25 cellular contexts compared by ENCODE assay signal in the genomic region with DNA sequence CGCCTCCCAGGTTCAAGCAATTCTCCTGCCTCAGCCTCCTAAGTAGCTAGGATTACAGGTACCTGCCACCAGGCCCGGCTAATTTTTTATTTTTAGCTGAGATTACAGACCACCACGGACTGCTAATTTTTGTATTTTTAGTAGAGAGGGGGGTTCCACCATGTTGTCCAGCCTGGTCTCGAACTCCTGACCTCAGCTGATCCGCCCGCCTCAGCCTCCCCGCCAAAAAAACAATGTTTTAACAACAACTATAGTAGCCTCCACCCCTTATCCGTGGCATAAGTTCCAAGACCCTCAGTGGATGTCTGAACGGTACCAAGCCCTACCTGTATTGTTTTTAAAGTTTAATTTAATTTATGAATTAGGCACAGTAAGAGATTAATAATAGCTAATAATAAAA. TPM values are rescaled to one million over a fixed set of nuclear protein-coding genes. Genes with fewer than 3 reads are reported as not detected.
DNase-seq lines count a peak whose midpoint lies in the region; ATAC-seq and TF ChIP-seq lines count a peak whose summit lies in the region.
"Had no signal": no experiment of that assay in that cellular context is flagged by ENCODE, and none has a peak within 500 bp of the region (broad histone marks: within the 10 kb centered on the region; RNA-seq: fewer than 3 reads in every experiment).

No MANE protein-coding gene starts in this region.

- no peak overlapping the region for H3K27ac Mint-ChIP-seq in activated naive CD4-positive, alpha-beta T cell treated with anti-CD3 and anti-CD28 coated beads, Interleukin-2, amount 10 ng/mL, durations not matched to agents 7 days and 5 days
- H3K27ac Mint-ChIP-seq: activated CD8-positive, alpha-beta T cell treated with anti-CD3 and anti-CD28 coated beads for 36 hours; activated naive CD4-positive, alpha-beta T cell treated with anti-CD3 and anti-CD28 coated beads, Interleukin-2, amount 50 U/mL, for 24 hours; activated T-cell treated with anti-CD3 and anti-CD28 coated beads, Interleukin-2, amount 50 U/mL, for 24 hours; T-cell had no signal

- H3K4me1 ChIP-seq in right atrium auricular region (peaks cover 0 to 32% of the 10 kb centered on the region in 2 donors), gastroesophageal sphincter (peaks cover 0 to 19% (median 3%) of the 10 kb centered on the region in 3 donors), smooth muscle cell (ENCODE audit: low read depth) (peaks cover 2% of the 10 kb centered on the region), aorta (ENCODE audit: control insufficient read depth in 1 of 2, insufficient read depth in 2 of 2, low read length in 2 of 2) (no peaks in the 10 kb centered on the region)
- H3K4me1 ChIP-seq: HAP-1 had no signal

- no peak for TF ChIP-seq POLR2A in gastroesophageal sphincter (IDR thresholded peaks at IDR 0.05)

- H3F3A ChIP-seq in smooth muscle cell (ENCODE audit: low read depth), result peaks cover 4% of the 10 kb centered on the region

- CTCF ChIA-PET in activated naive CD4-positive, alpha-beta T cell treated with anti-CD3 and anti-CD28 coated beads, Interleukin-2, amount 10 ng/mL, durations not matched to agents 7 days and 5 days (lab: Charles Lee), result no interaction called here

- H3K27me3 Mint-ChIP-seq in activated naive CD4-positive, alpha-beta T cell treated with anti-CD3 and anti-CD28 coated beads, Interleukin-2, amount 10 ng/mL, durations not matched to agents 7 days and 5 days, result peaks cover 6% of the 10 kb centered on the region
- H3K27me3 Mint-ChIP-seq: activated CD8-positive, alpha-beta T cell treated with anti-CD3 and anti-CD28 coated beads for 36 hours; activated naive CD4-positive, alpha-beta T cell treated with anti-CD3 and anti-CD28 coated beads, Interleukin-2, amount 50 U/mL, for 24 hours; activated T-cell treated with anti-CD3 and anti-CD28 coated beads, Interleukin-2, amount 50 U/mL, for 24 hours; stimulated activated naive CD8-positive, alpha-beta T cell treated with anti-CD3 and anti-CD28 coated beads, Interleukin-15, amount 100 ng/mL, for 72 hours; T-cell had no signal

- H3K4me3 Mint-ChIP-seq in activated naive CD4-positive, alpha-beta T cell treated with anti-CD3 and anti-CD28 coated beads, Interleukin-2, amount 10 ng/mL, durations not matched to agents 7 days and 5 days, result no peak overlapping the region
- H3K4me3 Mint-ChIP-seq: activated CD8-positive, alpha-beta T cell treated with anti-CD3 and anti-CD28 coated beads for 36 hours; activated naive CD4-positive, alpha-beta T cell treated with anti-CD3 and anti-CD28 coated beads, Interleukin-2, amount 50 U/mL, for 24 hours; activated T-cell treated with anti-CD3 and anti-CD28 coated beads, Interleukin-2, amount 50 U/mL, for 24 hours; brain; stimulated activated naive CD8-positive, alpha-beta T cell treated with anti-CD3 and anti-CD28 coated beads, Interleukin-15, amount 100 ng/mL, for 72 hours; T-cell had no signal

- H3K27ac ChIP-seq in right atrium auricular region, result peak overlapping the region; percentile 63 to 86
- peak overlapping the region in 3 of 4 donors; percentile 56 to 73 (median 69) for H3K27ac ChIP-seq in gastroesophageal sphincter
- H3K27ac ChIP-seq in smooth muscle cell (ENCODE audit: low read depth), result peak overlapping the region; percentile 57
- no peak overlapping the region for H3K27ac ChIP-seq in aorta (ENCODE audit: low read depth in 1 of 2, low read length in 2 of 2)
- H3K27ac ChIP-seq: A549, epithelial cell of prostate had no signal

- peaks cover 21% of the 10 kb centered on the region for H3K36me3 Mint-ChIP-seq in activated naive CD4-positive, alpha-beta T cell treated with anti-CD3 and anti-CD28 coated beads, Interleukin-2, amount 10 ng/mL, durations not matched to agents 7 days and 5 days

- H3K9ac ChIP-seq in smooth muscle cell (ENCODE audit: low read depth), result no peak overlapping the region

- no peaks in the 10 kb centered on the region for H3K27me3 ChIP-seq in right atrium auricular region
- H3K27me3 ChIP-seq in gastroesophageal sphincter, result no peaks in the 10 kb centered on the region
- H3K27me3 ChIP-seq in smooth muscle cell (ENCODE audit: low read depth), result no peaks in the 10 kb centered on the region
- no peaks in the 10 kb centered on the region for H3K27me3 ChIP-seq in aorta (ENCODE audit: control insufficient read depth in 1 of 2, insufficient read depth in 2 of 2, low read length in 1 of 2)

- peaks cover 34% of the 10 kb centered on the region for H3K36me3 ChIP-seq in right atrium auricular region
- peaks cover 0 to 40% of the 10 kb centered on the region in 2 donors for H3K36me3 ChIP-seq in gastroesophageal sphincter
- peaks cover 6% of the 10 kb centered on the region for H3K36me3 ChIP-seq in smooth muscle cell (ENCODE audit: low read depth)
- H3K36me3 ChIP-seq in aorta (ENCODE audit: control insufficient read depth in 1 of 2, insufficient read depth in 2 of 2, low read length in 1 of 2), result peaks cover 0 to 5% of the 10 kb centered on the region in 2 donors

- H3K79me2 ChIP-seq in smooth muscle cell (ENCODE audit: low read depth), result peaks cover 58% of the 10 kb centered on the region

- H3K9me3 Mint-ChIP-seq in activated naive CD4-positive, alpha-beta T cell treated with anti-CD3 and anti-CD28 coated beads, Interleukin-2, amount 10 ng/mL, durations not matched to agents 7 days and 5 days, result no peaks in the 10 kb centered on the region
- H3K9me3 Mint-ChIP-seq: activated CD8-positive, alpha-beta T cell treated with anti-CD3 and anti-CD28 coated beads for 36 hours; activated naive CD4-positive, alpha-beta T cell treated with anti-CD3 and anti-CD28 coated beads, Interleukin-2, amount 50 U/mL, for 24 hours; activated T-cell treated with anti-CD3 and anti-CD28 coated beads, Interleukin-2, amount 50 U/mL, for 24 hours; stimulated activated naive CD8-positive, alpha-beta T cell treated with anti-CD3 and anti-CD28 coated beads, Interleukin-15, amount 100 ng/mL, for 72 hours; T-cell had no signal

- peaks cover 66% of the 10 kb centered on the region for H4K20me1 ChIP-seq in smooth muscle cell (ENCODE audit: low read depth)

- ATAC-seq in left cardiac atrium (no peak), gastroesophageal sphincter (no peak), aorta (ENCODE audit: low FRiP score) (peak; percentile 4), HG02798 (IDR thresholded peaks at IDR 0.05; ENCODE audit: poor library complexity, unreplicated experiment) (no peak)
- ATAC-seq: A549; activated CD8-positive, alpha-beta T cell treated with anti-CD3 and anti-CD28 coated beads for 36 hours; GM12878; K562; stimulated activated naive CD8-positive, alpha-beta T cell treated with anti-CD3 and anti-CD28 coated beads, Interleukin-15, amount 100 ng/mL, for 72 hours; T-cell had no signal

- H3K4me3 ChIP-seq in right atrium auricular region, result no peak overlapping the region
- H3K4me3 ChIP-seq in gastroesophageal sphincter, result no peak overlapping the region
- H3K4me3 ChIP-seq in smooth muscle cell, result no peak overlapping the region
- H3K4me3 ChIP-seq in aorta (ENCODE audit: low read length in 2 of 2), result no peak overlapping the region
- H3K4me3 ChIP-seq: A549, GM12878, HAP-1, K562 had no signal

- TF ChIP-seq EP300 in gastroesophageal sphincter (IDR thresholded peaks at IDR 0.05), result no peak

- TF ChIP-seq CTCF in right atrium auricular region (IDR thresholded peaks at IDR 0.05) (no peak), gastroesophageal sphincter (IDR thresholded peaks at IDR 0.05) (no peak), smooth muscle cell (IDR thresholded peaks at IDR 0.05; ENCODE audit: borderline replicate concordance, insufficient read depth, poor library complexity, severe bottlenecking) (no peak)

- 79 to 88% methylated on average over 8 to 9 of the region's 9 CpGs for WGBS in gastroesophageal sphincter (ENCODE audit: low coverage in 1 of 2), 2 donors
- WGBS in smooth muscle cell (ENCODE audit: low lambda C conversion rate), result 90% methylated on average over 9 of the region's 9 CpGs
- WGBS in aorta, 2 donors, result 72 to 78% methylated on average over 9 of the region's 9 CpGs

- H3K9me3 ChIP-seq in right atrium auricular region, result no peaks in the 10 kb centered on the region
- H3K9me3 ChIP-seq in gastroesophageal sphincter, result no peaks in the 10 kb centered on the region
- no peaks in the 10 kb centered on the region for H3K9me3 ChIP-seq in smooth muscle cell (replicated peaks; ENCODE audit: low read depth)
- H3K9me3 ChIP-seq in aorta (ENCODE audit: control insufficient read depth, low read length), result no peaks in the 10 kb centered on the region
- H3K9me3 ChIP-seq: A549, HAP-1 had no signal

- H2AFZ ChIP-seq in smooth muscle cell (ENCODE audit: low read depth), result no peak overlapping the region

- peaks cover 5% of the 10 kb centered on the region for H3K4me1 Mint-ChIP-seq in activated naive CD4-positive, alpha-beta T cell treated with anti-CD3 and anti-CD28 coated beads, Interleukin-2, amount 10 ng/mL, durations not matched to agents 7 days and 5 days

- H3K4me2 ChIP-seq in smooth muscle cell, result no peak overlapping the region
- H3K4me2 ChIP-seq: A549 had no signal

- intact Hi-C loops in left cardiac atrium (cut with DNase I) (loop anchor here in 1 of 2 donors (5.0 kb wide), 1 partner anchor 39 kb away; no protein-coding TSS in a partner anchor), aorta (cut with DNase I) (loop anchor here in 1 of 2 donors (5.0 kb wide), 1 partner anchor 34 kb away; no protein-coding TSS in a partner anchor)

- DNase-seq in right atrium auricular region (ENCODE audit: low spot score) (peak; percentile 57), left cardiac atrium (no peak), smooth muscle cell (lab: John Stamatoyannopoulos, UW; ENCODE audit: unreplicated experiment) (no peak), aorta (no peak), NCI-H146 treated with DMSO at 0.1 percent for 48 hours (lab: John Stamatoyannopoulos, UW; ENCODE audit: unreplicated experiment) (no peak)
- no peak for DNase-seq in activated naive CD4-positive, alpha-beta T cell treated with anti-CD3 and anti-CD28 coated beads, Interleukin-2, amount 10 ng/mL, durations not matched to agents 7 days and 5 days
- DNase-seq: activated CD8-positive, alpha-beta T cell treated with anti-CD3 and anti-CD28 coated beads for 36 hours; activated T-cell treated with anti-CD3 and anti-CD28 coated beads, Interleukin-2, amount 50 U/mL, for 24 hours; C1 segment of cervical spinal cord; DMS 273 treated with DMSO at 0.1 percent for 48 hours; GDM1; NCI-H2081; NCI-H510A treated with DMSO at 0.1 percent for 48 hours; retina; stimulated activated naive CD8-positive, alpha-beta T cell treated with anti-CD3 and anti-CD28 coated beads, Interleukin-15, amount 100 ng/mL, for 72 hours; T-cell had no signal

RNA-seq across cellular contexts. Expression of a gene that starts 48.2 kb away (rescaled TPM):
- total RNA-seq in right atrium auricular region (10 to 100 TPM; 26.3 to 38.8 TPM), left cardiac atrium (10 to 100 TPM; 47.4 to 52.2 TPM), gastroesophageal sphincter (10 to 100 TPM; 22.5 to 63.2 (median 35.1) TPM), smooth muscle cell (20.3 and 32.9 TPM in 2 replicates), aorta (10 to 100 TPM; 53.0 to 56.6 TPM)
- polyA plus RNA-seq in smooth muscle cell (34.7 and 41.2 TPM in 2 replicates), aorta (10 to 100 TPM; 21.4 to 31.6 TPM)

Comparison
In these comparisons a context has a peak if more than half of its experiments do, and no peak if none do; other contexts are left out.
1. H3K27ac ChIP-seq: peak in right atrium auricular region (2 of 2), gastroesophageal sphincter (3 of 4) and smooth muscle cell (single experiment); none in aorta (0 of 2).